In genomic region chr1:109887890-109888289, GRCh38 we compare ENCODE assay signal across 28 cellular contexts. TPM values are rescaled to one million over a fixed set of nuclear protein-coding genes. Genes with fewer than 3 reads are reported as not detected.
DNase-seq lines count a peak whose midpoint lies in the region; ATAC-seq and TF ChIP-seq lines count a peak whose summit lies in the region.
"Had no signal": no experiment of that assay in that cellular context is flagged by ENCODE, and none has a peak within 500 bp of the region (broad histone marks: within the 10 kb centered on the region; RNA-seq: fewer than 3 reads in every experiment).

No MANE protein-coding gene starts in this region.

- H3K4me3 ChIP-seq in HL-60 (replicated peaks; ENCODE audit: insufficient read depth, low read length) (no peak overlapping the region), body of pancreas (no peak overlapping the region)
- H3K4me3 ChIP-seq: hepatocyte, lower lobe of right lung, MG63, pancreas, SK-N-MC, skin epidermis, tibial artery had no signal

- 75 to 85% methylated on average over 10 to 11 of the region's 11 CpGs for WGBS in body of pancreas, 2 donors

- H3K4me1 ChIP-seq in body of pancreas, result peaks cover 16% of the 10 kb centered on the region
- H3K4me1 ChIP-seq: pancreas had no signal

- TF ChIP-seq POLR2A in body of pancreas (IDR thresholded peaks at IDR 0.05), result no peak

- DNase-seq in HL-60 (ENCODE audit: low read depth in 1 of 2, low spot score in 1 of 2) (peak in 1 of 2 experiments; percentile 47), NOMO-1 (lab: John Stamatoyannopoulos, UW; ENCODE audit: unreplicated experiment in 2 of 2) (peak; percentile 47 to 81), SW 1271 (lab: John Stamatoyannopoulos, UW) (no peak), body of pancreas (no peak), NCI-H1694 (lab: John Stamatoyannopoulos, UW) (no peak)
- DNase-seq: activated CD4-positive, alpha-beta T cell treated with anti-CD3 and anti-CD28 coated beads for 1 hour; activated CD8-positive, alpha-beta T cell treated with anti-CD3 and anti-CD28 coated beads for 36 hours; activated naive CD4-positive, alpha-beta T cell treated with anti-CD3 and anti-CD28 coated beads, Interleukin-2, amount 50 U/mL, for 16 hours; aorta; effector CD4-positive, alpha-beta T cell; HCEC 1CT; lower lobe of right lung; MG63; NCI-H1436; NCI-H446 treated with DMSO at 0.1 percent for 48 hours; NCI-H82; nephron progenitor cell; pancreas; retina; T-helper 17 cell had no signal

- H3K27ac ChIP-seq in HL-60 (replicated peaks) (peak overlapping the region; percentile 85), body of pancreas (no peak overlapping the region)
- H3K27ac ChIP-seq: C4-2B, hepatocyte, KMS-11, lower lobe of right lung, pancreas, SK-N-MC, skin epidermis, tibial artery had no signal

- H3K27me3 ChIP-seq in HL-60 (ENCODE audit: insufficient read depth, poor library complexity, severe bottlenecking), result no peaks in the 10 kb centered on the region
- no peaks in the 10 kb centered on the region for H3K27me3 ChIP-seq in body of pancreas
- H3K27me3 ChIP-seq: hepatocyte, MG63, pancreas, tibial artery had no signal

- H3K36me3 Mint-ChIP-seq in dendritic cell treated with granulocyte-macrophage colony-stimulating factor and Interleukin-4, amounts not matched to agents 40 ng/mL and 50 ng/mL, for 4 days (ENCODE audit: low read depth), result no peaks in the 10 kb centered on the region
- no peaks in the 10 kb centered on the region for H3K36me3 Mint-ChIP-seq in stimulated activated memory B cell treated with anti-CD40 and anti-IgM and Interleukin-4, amounts not matched to agents 10 μg/mL and 1 μg/mL and 100 μg/mL, for 72 hours

- peaks cover 77% of the 10 kb centered on the region for H3K27me3 Mint-ChIP-seq in dendritic cell treated with granulocyte-macrophage colony-stimulating factor and Interleukin-4, amounts not matched to agents 40 ng/mL and 50 ng/mL, for 4 days
- H3K27me3 Mint-ChIP-seq in stimulated activated memory B cell treated with anti-CD40 and anti-IgM and Interleukin-4, amounts not matched to agents 10 μg/mL and 1 μg/mL and 100 μg/mL, for 72 hours, result no peaks in the 10 kb centered on the region
- H3K27me3 Mint-ChIP-seq: activated CD8-positive, alpha-beta T cell treated with anti-CD3 and anti-CD28 coated beads for 36 hours had no signal

- TF ChIP-seq CTCF in HL-60 (IDR thresholded peaks at IDR 0.05; ENCODE audit: insufficient read depth, low read length) (no peak), body of pancreas (IDR thresholded peaks at IDR 0.05) (no peak)

- no peaks in the 10 kb centered on the region for H3K9me3 ChIP-seq in body of pancreas
- H3K9me3 ChIP-seq: lower lobe of right lung, MG63, pancreas, tibial artery had no signal

- peak; percentile 51 for ATAC-seq in stimulated activated memory B cell treated with anti-CD40 and anti-IgM and Interleukin-4, amounts not matched to agents 10 μg/mL and 1 μg/mL and 100 μg/mL, for 72 hours
- no peak for ATAC-seq in body of pancreas
- ATAC-seq: activated CD8-positive, alpha-beta T cell treated with anti-CD3 and anti-CD28 coated beads for 36 hours; lower lobe of right lung; T-helper 17 cell had no signal

- intact Hi-C loops in dendritic cell treated with granulocyte-macrophage colony-stimulating factor and Interleukin-4, amounts not matched to agents 40 ng/mL and 50 ng/mL, for 4 days (cut with micrococcal nuclease), result no loop called here
- intact Hi-C loops in body of pancreas (cut with DNase I), result no loop called here

- no peak overlapping the region for H3K4me3 Mint-ChIP-seq in dendritic cell treated with granulocyte-macrophage colony-stimulating factor and Interleukin-4, amounts not matched to agents 40 ng/mL and 50 ng/mL, for 4 days
- H3K4me3 Mint-ChIP-seq in stimulated activated memory B cell treated with anti-CD40 and anti-IgM and Interleukin-4, amounts not matched to agents 10 μg/mL and 1 μg/mL and 100 μg/mL, for 72 hours, result peak overlapping the region; percentile 0
- H3K4me3 Mint-ChIP-seq: activated CD8-positive, alpha-beta T cell treated with anti-CD3 and anti-CD28 coated beads for 36 hours; nephron progenitor cell; T-helper 17 cell had no signal

- peak overlapping the region; percentile 0 for H3K27ac Mint-ChIP-seq in dendritic cell treated with granulocyte-macrophage colony-stimulating factor and Interleukin-4, amounts not matched to agents 40 ng/mL and 50 ng/mL, for 4 days
- no peak overlapping the region for H3K27ac Mint-ChIP-seq in stimulated activated memory B cell treated with anti-CD40 and anti-IgM and Interleukin-4, amounts not matched to agents 10 μg/mL and 1 μg/mL and 100 μg/mL, for 72 hours
- H3K27ac Mint-ChIP-seq: activated CD8-positive, alpha-beta T cell treated with anti-CD3 and anti-CD28 coated beads for 36 hours; T-helper 17 cell had no signal

- peaks cover 63% of the 10 kb centered on the region for H3K4me1 Mint-ChIP-seq in dendritic cell treated with granulocyte-macrophage colony-stimulating factor and Interleukin-4, amounts not matched to agents 40 ng/mL and 50 ng/mL, for 4 days (ENCODE audit: low read depth)
- peaks cover 86% of the 10 kb centered on the region for H3K4me1 Mint-ChIP-seq in stimulated activated memory B cell treated with anti-CD40 and anti-IgM and Interleukin-4, amounts not matched to agents 10 μg/mL and 1 μg/mL and 100 μg/mL, for 72 hours

- no peaks in the 10 kb centered on the region for H3K36me3 ChIP-seq in body of pancreas (replicated peaks in 1 of 2; ENCODE audit: insufficient read depth in 1 of 2, low read depth in 2 of 2)
- H3K36me3 ChIP-seq: lower lobe of right lung, MG63, pancreas, tibial artery had no signal

- H3K9me3 Mint-ChIP-seq in dendritic cell treated with granulocyte-macrophage colony-stimulating factor and Interleukin-4, amounts not matched to agents 40 ng/mL and 50 ng/mL, for 4 days, result no peaks in the 10 kb centered on the region
- H3K9me3 Mint-ChIP-seq in stimulated activated memory B cell treated with anti-CD40 and anti-IgM and Interleukin-4, amounts not matched to agents 10 μg/mL and 1 μg/mL and 100 μg/mL, for 72 hours, result no peaks in the 10 kb centered on the region
- H3K9me3 Mint-ChIP-seq: activated CD8-positive, alpha-beta T cell treated with anti-CD3 and anti-CD28 coated beads for 36 hours; nephron progenitor cell had no signal

RNA-seq across cellular contexts. Expression of gene CSF1, which starts 22.8 kb away (rescaled TPM):
- total RNA-seq in body of pancreas, result 10 to 100 TPM; 26.7 to 60.7 TPM

Comparison
In these comparisons a context has a peak if more than half of its experiments do, and no peak if none do; other contexts are left out.
1. DNase-seq: peak in NOMO-1 (2 of 2); none in SW 1271 (0 of 2), body of pancreas (0 of 4) and NCI-H1694 (single experiment).